ENCODE assay signal across 10 cellular contexts in the genomic region with DNA sequence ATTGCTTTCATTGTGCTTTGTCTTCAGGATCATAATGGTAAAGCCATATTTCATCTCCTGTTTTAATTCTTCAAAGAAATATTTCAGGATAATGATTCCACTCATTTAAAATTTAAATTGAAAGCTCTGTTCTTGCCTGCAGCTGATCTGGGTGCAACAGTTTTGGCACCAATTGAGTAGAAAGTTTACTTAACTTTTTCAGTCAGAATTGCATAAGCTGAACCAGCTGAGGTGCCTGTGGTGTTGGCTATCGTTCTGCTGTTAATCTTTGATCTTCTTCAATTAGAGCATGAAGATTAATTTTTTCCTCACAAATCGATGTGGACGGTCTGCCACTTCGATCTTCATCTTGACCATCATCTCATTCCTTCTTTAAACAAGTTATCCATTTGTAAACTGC. TPM values are rescaled to one million over a fixed set of nuclear protein-coding genes. Genes with fewer than 3 reads are reported as not detected.
"Had no signal": no experiment of that assay in that cellular context is flagged by ENCODE, and none has a peak within 500 bp of the region (broad histone marks: within the 10 kb centered on the region; RNA-seq: fewer than 3 reads in every experiment).

No MANE protein-coding gene starts in this region.

- ATAC-seq: K562 had no signal

- H3K4me3 ChIP-seq: K562 had no signal

- H3K4me2 ChIP-seq: KMS-11 had no signal

- DNase-seq: IMR-90, KBM-7, KG1 had no signal

- H3K9ac ChIP-seq: KMS-11 had no signal

- FAIRE-seq: HTR-8/SVneo, K562 had no signal

- H3K27ac ChIP-seq: HL-60, KMS-11 had no signal

RNA-seq across cellular contexts. Expression of gene MAGEB16, which starts 49.6 kb away (rescaled TPM):
- total RNA-seq: HT-29, HT1080, IMR-90 had no signal
- polyA plus RNA-seq: IgD-negative memory B cell, IMR-90 had no signal
